9 cellular contexts compared by ENCODE assay signal in the genomic region with DNA sequence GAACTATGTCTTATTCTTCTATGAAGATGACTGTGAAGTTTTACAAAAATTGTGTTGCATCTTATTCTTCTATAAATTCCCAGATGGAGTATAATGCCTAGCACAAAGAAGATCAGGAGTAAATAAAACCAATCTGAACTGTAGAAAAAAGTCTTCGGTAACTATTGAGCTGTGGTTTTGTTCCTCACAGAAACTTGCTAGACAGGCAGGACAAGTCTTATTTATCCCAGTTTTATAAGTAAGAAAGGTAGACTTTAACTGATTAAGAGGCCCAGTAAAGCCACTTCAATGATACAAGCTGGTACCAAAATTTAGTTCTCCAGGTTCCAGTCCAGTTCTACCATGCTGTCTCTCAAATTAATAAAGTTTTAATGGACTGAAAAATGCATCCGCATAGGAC.
"Had no signal": no experiment of that assay in that cellular context is flagged by ENCODE, and none has a peak within 500 bp of the region (broad histone marks: within the 10 kb centered on the region; RNA-seq: fewer than 3 reads in every experiment).

No MANE protein-coding gene starts in this region.

- DNase-seq: GM23248, GOT3, H7, HCEC 1CT, IMR-90, KG1 had no signal

- H3K9ac ChIP-seq: GM23248 had no signal

- H3K27ac ChIP-seq: GM23248, HL-60 had no signal

- FAIRE-seq: HTR-8/SVneo, K562 had no signal

- H3K4me3 ChIP-seq: GM23248, K562 had no signal

- H2AFZ ChIP-seq: GM23248 had no signal
